In genomic region chr4:40316782-40317635, GRCh38 we compare ENCODE assay signal across 8 cellular contexts. TPM values are rescaled to one million over a fixed set of nuclear protein-coding genes. Genes with fewer than 3 reads are reported as not detected.
DNase-seq lines count a peak whose midpoint lies in the region; ATAC-seq lines count a peak whose summit lies in the region.

No MANE protein-coding gene starts in this region.

- DNase-seq in COLO829 (ENCODE audit: low spot score) (peak; percentile 46), NCI-H226 (peak; percentile 68), left cardiac atrium (peak; percentile 23), retina (peak; percentile 87), OCI-M2 (lab: John Stamatoyannopoulos, UW; ENCODE audit: unreplicated experiment) (no peak)
- no peak for DNase-seq in stimulated activated naive CD4-positive, alpha-beta T cell treated with Interleukin-2 at 50 U/mL for 16 hours (lab: John Stamatoyannopoulos, UW)

- H3K4me1 Mint-ChIP-seq in activated naive CD8-positive, alpha-beta T cell (ENCODE audit: low read depth) = peaks cover 57% of the 10 kb centered on the region

- no peaks in the 10 kb centered on the region for H3K36me3 Mint-ChIP-seq in activated naive CD8-positive, alpha-beta T cell

- intact Hi-C loops in left cardiac atrium (cut with DNase I) = no loop called here

- no peaks in the 10 kb centered on the region for H3K9me3 Mint-ChIP-seq in activated naive CD8-positive, alpha-beta T cell (ENCODE audit: low read depth)

- H3K27ac Mint-ChIP-seq in activated naive CD8-positive, alpha-beta T cell = peak overlapping the region; percentile 98

- no peaks in the 10 kb centered on the region for H3K27me3 Mint-ChIP-seq in activated naive CD8-positive, alpha-beta T cell

- ATAC-seq in GM21737 (IDR thresholded peaks at IDR 0.05; ENCODE audit: unreplicated experiment) (peak; percentile 48), left cardiac atrium (peak; percentile 79 to 87)

- H3K4me3 Mint-ChIP-seq in activated naive CD8-positive, alpha-beta T cell = peak overlapping the region; percentile 89

RNA-seq across cellular contexts. Expression of gene CHRNA9, which starts 18.1 kb away (rescaled TPM):
- not detected for total RNA-seq in left cardiac atrium

Comparison
In these comparisons a context has a peak if more than half of its experiments do, and no peak if none do; other contexts are left out.
1. DNase-seq: peak in COLO829 (single experiment), NCI-H226 (single experiment), left cardiac atrium (single experiment) and retina (single experiment); none in stimulated activated naive CD4-positive, alpha-beta T cell treated with Interleukin-2 at 50 U/mL for 16 hours (single experiment) and OCI-M2 (single experiment).